In the genomic region with DNA sequence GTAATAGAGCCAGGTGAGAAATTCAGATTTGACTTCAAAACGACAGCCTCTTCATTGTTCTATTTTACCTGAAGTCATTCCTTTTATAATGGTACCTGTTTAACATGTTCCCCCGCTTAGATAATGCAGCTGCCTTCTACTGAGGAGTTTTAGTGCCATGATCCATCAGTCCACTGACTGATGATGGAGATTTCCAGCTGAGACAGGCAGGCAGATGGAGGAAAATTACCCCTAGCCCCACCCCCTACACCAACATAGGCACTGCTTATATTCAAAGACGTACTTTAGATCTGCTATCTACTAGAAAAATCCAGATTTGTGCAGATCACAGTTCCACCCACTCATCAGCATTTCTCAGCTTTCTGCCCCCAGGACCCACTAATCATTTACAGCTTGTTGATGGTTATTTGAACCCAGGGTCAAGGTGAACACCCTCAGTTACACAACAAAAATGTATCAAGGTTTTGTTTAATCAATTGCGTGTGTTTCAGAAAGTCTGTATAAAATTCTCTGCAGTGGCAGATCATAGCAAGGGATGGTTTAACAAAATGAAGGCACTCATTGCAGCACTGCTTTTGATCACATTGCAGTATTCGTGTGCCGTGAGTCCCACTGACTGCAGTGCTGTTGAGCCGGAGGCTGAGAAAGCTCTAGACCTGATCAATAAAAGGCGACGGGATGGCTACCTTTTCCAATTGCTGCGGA, we compare ENCODE assay signal across 22 cellular contexts. TPM values are rescaled to one million over a fixed set of nuclear protein-coding genes. Genes with fewer than 3 reads are reported as not detected.
DNase-seq lines count a peak whose midpoint lies in the region; ATAC-seq and TF ChIP-seq lines count a peak whose summit lies in the region.
"Had no signal": no experiment of that assay in that cellular context is flagged by ENCODE, and none has a peak within 500 bp of the region (broad histone marks: within the 10 kb centered on the region; RNA-seq: fewer than 3 reads in every experiment).

HRG (plus strand) TSS at position 531 of the 705 bp plus-strand sequence; CDS start at position 549, 18 bp downstream.

- H3K4me3 ChIP-seq in mesendoderm (ENCODE audit: low read length): no peak within 1 kb of the TSS
- H3K4me3 ChIP-seq: BLaER1, GM12878, GM23248 had no signal

- DNase-seq in H9: no peak
- peak; percentile 55 for DNase-seq in left lobe of liver (ENCODE audit: low spot score)
- no peak for DNase-seq in mesendoderm
- DNase-seq in renal cortical epithelial cell (ENCODE audit: low read depth): peak; percentile 70
- no peak for DNase-seq in kidney glomerular epithelial cell (lab: John Stamatoyannopoulos, UW)
- DNase-seq in D341Med (ENCODE audit: low spot score): no peak
- DNase-seq in SHP77 treated with DMSO at 0.1 percent for 48 hours (lab: John Stamatoyannopoulos, UW): no peak
- DNase-seq: 8988T; Calu3; CD8-positive, alpha-beta T cell; DMS 273 treated with DMSO at 0.1 percent for 48 hours; DMS53; DND-41; EL; GM23248; H7 had no signal

- no peak within 1 kb of the TSS for H3T11ph ChIP-seq in H9 (ENCODE audit: low read length)

- no peaks in the 10 kb centered on the region for H4K20me1 ChIP-seq in H9 (ENCODE audit: control insufficient read depth, insufficient read depth, insufficient read length)
- H4K20me1 ChIP-seq: BLaER1 had no signal

- no CpG with 5 or more reads among the region's 10 CpGs for WGBS in H9 (ENCODE audit: extremely low coverage, insufficient read length, low lambda C conversion rate)
- WGBS in mesendoderm (ENCODE audit: extremely low coverage, insufficient coverage, low lambda C conversion rate): no CpG with 5 or more reads among the region's 10 CpGs

- no peaks in the 10 kb centered on the region for H3K79me2 ChIP-seq in H9 (ENCODE audit: insufficient read depth, low read length)
- H3K79me2 ChIP-seq in mesendoderm (ENCODE audit: control insufficient read depth, insufficient read depth, low read length): no peaks in the 10 kb centered on the region

- H3K27me3 Mint-ChIP-seq in H9 (ENCODE audit: low read depth): no peaks in the 10 kb centered on the region

- no peak within 1 kb of the TSS for H3K23ac ChIP-seq in H9 (ENCODE audit: insufficient read length, low read depth, low read length)
- no peak within 1 kb of the TSS for H3K23ac ChIP-seq in mesendoderm (ENCODE audit: low read length)

- no peak within 1 kb of the TSS for H2BK20ac ChIP-seq in H9 (ENCODE audit: low read depth, low read length, poor library complexity, severe bottlenecking)

- no peak within 1 kb of the TSS for H3K9ac ChIP-seq in H9 (ENCODE audit: extremely low read depth, insufficient read length, low read length)
- no peak within 1 kb of the TSS for H3K9ac ChIP-seq in mesendoderm (ENCODE audit: low read length)
- H3K9ac ChIP-seq: BLaER1, GM23248 had no signal

- H2AK5ac ChIP-seq in H9 (ENCODE audit: insufficient read length, low read length) (no peak within 1 kb of the TSS), mesendoderm (ENCODE audit: low read length) (no peak within 1 kb of the TSS)

- H3K27me3 ChIP-seq in H9 (ENCODE audit: insufficient read depth, low read length): no peaks in the 10 kb centered on the region
- no peaks in the 10 kb centered on the region for H3K27me3 ChIP-seq in mesendoderm (ENCODE audit: insufficient read depth, low read length, poor library complexity)
- H3K27me3 ChIP-seq: BLaER1 had no signal

- no peak within 1 kb of the TSS for H3K18ac ChIP-seq in H9 (ENCODE audit: insufficient read length, low read depth, low read length)
- H3K18ac ChIP-seq in mesendoderm (ENCODE audit: low read length): peak within 1 kb of the TSS; percentile 54

- no peaks in the 10 kb centered on the region for H3K36me3 ChIP-seq in mesendoderm (ENCODE audit: control insufficient read depth, insufficient read depth, low read length)
- H3K36me3 ChIP-seq: BLaER1 had no signal

- H3K79me1 ChIP-seq in H9 (ENCODE audit: insufficient read depth, low read depth, low read length, poor library complexity, severe bottlenecking) (no peaks in the 10 kb centered on the region), mesendoderm (ENCODE audit: low read length) (no peaks in the 10 kb centered on the region)

- H2BK15ac ChIP-seq in H9 (ENCODE audit: low read depth, low read length) (no peak within 1 kb of the TSS), mesendoderm (replicated peaks; ENCODE audit: low read depth) (no peak within 1 kb of the TSS)

- H3K27ac Mint-ChIP-seq in H9: no peak within 1 kb of the TSS
- H3K27ac Mint-ChIP-seq: CD8-positive, alpha-beta T cell had no signal

- ATAC-seq in left lobe of liver: peak; percentile 76
- ATAC-seq: CD8-positive, alpha-beta T cell; GM12878 had no signal

- H3K4ac ChIP-seq in H9 (ENCODE audit: low read depth, low read length) (no peak within 1 kb of the TSS), mesendoderm (ENCODE audit: low read depth, low read length) (peak within 1 kb of the TSS; percentile 72)

- no peak within 1 kb of the TSS for H2AFZ ChIP-seq in H9 (ENCODE audit: low read length)
- H2AFZ ChIP-seq: GM23248 had no signal

- H4K5ac ChIP-seq in H9 (ENCODE audit: insufficient read length, low read depth, low read length) (no peak within 1 kb of the TSS), mesendoderm (ENCODE audit: low read length) (no peak within 1 kb of the TSS)

- H3K9me3 Mint-ChIP-seq in H9: no peaks in the 10 kb centered on the region
- H3K9me3 Mint-ChIP-seq: CD14-positive monocyte; CD8-positive, alpha-beta T cell had no signal

- no peaks in the 10 kb centered on the region for H3K23me2 ChIP-seq in H9 (ENCODE audit: insufficient read length, low read depth, low read length, poor library complexity, severe bottlenecking)

- H2BK120ac ChIP-seq in H9 (ENCODE audit: low read depth, low read length, poor library complexity, severe bottlenecking) (no peak within 1 kb of the TSS), mesendoderm (ENCODE audit: low read depth, low read length) (peak within 1 kb of the TSS; percentile 48)

- H2BK12ac ChIP-seq in H9 (ENCODE audit: insufficient read length, low read depth, low read length): no peak within 1 kb of the TSS

- peak within 1 kb of the TSS; percentile 55; the same call in 1 of the 2 replicates for H3K14ac ChIP-seq in H9 (ENCODE audit: insufficient read depth, low read length)

- no peak within 1 kb of the TSS for H4K91ac ChIP-seq in H9 (ENCODE audit: insufficient read length, low read depth, low read length)

- no peak within 1 kb of the TSS for H3K4me3 Mint-ChIP-seq in H9
- H3K4me3 Mint-ChIP-seq: CD14-positive monocyte; CD8-positive, alpha-beta T cell had no signal

- H3K4me2 ChIP-seq in H9 (ENCODE audit: insufficient read depth, insufficient read length, low read length) (no peak within 1 kb of the TSS), mesendoderm (ENCODE audit: low read length) (no peak within 1 kb of the TSS)
- H3K4me2 ChIP-seq: BLaER1 had no signal

- no peak within 1 kb of the TSS for H3K27ac ChIP-seq in H9 (ENCODE audit: insufficient read length, low read depth, low read length)
- H3K27ac ChIP-seq in mesendoderm (ENCODE audit: low read depth, low read length): peak within 1 kb of the TSS; percentile 56
- H3K27ac ChIP-seq: BLaER1, GM23248 had no signal

- H3K4me1 Mint-ChIP-seq in H9: peaks cover 41 to 59% of the 10 kb centered on the region in 2 experiments

- no peaks in the 10 kb centered on the region for H3K36me3 Mint-ChIP-seq in H9 (ENCODE audit: insufficient read depth in 1 of 3, low read depth in 3 of 3)
- H3K36me3 Mint-ChIP-seq: CD14-positive monocyte; CD8-positive, alpha-beta T cell had no signal

- no peak for TF ChIP-seq CTCF in H9 (conservative IDR thresholded peaks at IDR 0.05)

- no peak within 1 kb of the TSS for H3K56ac ChIP-seq in H9 (ENCODE audit: insufficient read length, low read depth, low read length)
- peak within 1 kb of the TSS; percentile 76 for H3K56ac ChIP-seq in mesendoderm (ENCODE audit: low read length)

- H4K8ac ChIP-seq in H9 (replicated peaks; ENCODE audit: insufficient read length, low read depth, low read length) (no peak within 1 kb of the TSS), mesendoderm (ENCODE audit: low read depth, low read length) (no peak within 1 kb of the TSS)

- H2BK5ac ChIP-seq in H9 (ENCODE audit: insufficient read length, low read length): no peak within 1 kb of the TSS
- peak within 1 kb of the TSS; percentile 4 for H2BK5ac ChIP-seq in mesendoderm (ENCODE audit: low read length)

- H3K4me1 ChIP-seq in H9 (ENCODE audit: insufficient read depth, low read length): peaks cover 15% of the 10 kb centered on the region
- H3K4me1 ChIP-seq in mesendoderm (ENCODE audit: control insufficient read depth, low read depth, low read length): peaks cover 8% of the 10 kb centered on the region
- H3K4me1 ChIP-seq: BLaER1 had no signal

- no peaks in the 10 kb centered on the region for H3K9me3 ChIP-seq in H9 (ENCODE audit: control insufficient read depth, low read depth, low read length)
- H3K9me3 ChIP-seq: BLaER1 had no signal

RNA-seq across cellular contexts. Expression of gene HRG, which starts in this region (rescaled TPM):
- total RNA-seq in H9 (2021) (not detected in 2 replicates), left lobe of liver (324 TPM), renal cortical epithelial cell (0.15 TPM in 1 of 2 replicates, not detected in the other)
- polyA plus RNA-seq in mesendoderm (2013, experiment 1 of 2): 0.22 TPM
- 0.21 TPM for polyA plus RNA-seq in mesendoderm (2013, experiment 2 of 2)
- total RNA-seq: A673; CD8-positive, alpha-beta T cell; G401; GM23248 had no signal
- polyA plus RNA-seq: AG04450, CD14-positive monocyte, GM12878, GM23248 had no signal

Comparison
In these comparisons a context has a peak if more than half of its experiments do, and no peak if none do; other contexts are left out.
1. RNA of gene HRG (total RNA-seq): 324 TPM in left lobe of liver (single experiment); 0.15 TPM in renal cortical epithelial cell and not detected in H9; every median in the first group is over 100 times any median in the second.
2. Peak in DNase-seq in renal cortical epithelial cell; RNA of the gene not detected or under 1 TPM.